In the genomic region with DNA sequence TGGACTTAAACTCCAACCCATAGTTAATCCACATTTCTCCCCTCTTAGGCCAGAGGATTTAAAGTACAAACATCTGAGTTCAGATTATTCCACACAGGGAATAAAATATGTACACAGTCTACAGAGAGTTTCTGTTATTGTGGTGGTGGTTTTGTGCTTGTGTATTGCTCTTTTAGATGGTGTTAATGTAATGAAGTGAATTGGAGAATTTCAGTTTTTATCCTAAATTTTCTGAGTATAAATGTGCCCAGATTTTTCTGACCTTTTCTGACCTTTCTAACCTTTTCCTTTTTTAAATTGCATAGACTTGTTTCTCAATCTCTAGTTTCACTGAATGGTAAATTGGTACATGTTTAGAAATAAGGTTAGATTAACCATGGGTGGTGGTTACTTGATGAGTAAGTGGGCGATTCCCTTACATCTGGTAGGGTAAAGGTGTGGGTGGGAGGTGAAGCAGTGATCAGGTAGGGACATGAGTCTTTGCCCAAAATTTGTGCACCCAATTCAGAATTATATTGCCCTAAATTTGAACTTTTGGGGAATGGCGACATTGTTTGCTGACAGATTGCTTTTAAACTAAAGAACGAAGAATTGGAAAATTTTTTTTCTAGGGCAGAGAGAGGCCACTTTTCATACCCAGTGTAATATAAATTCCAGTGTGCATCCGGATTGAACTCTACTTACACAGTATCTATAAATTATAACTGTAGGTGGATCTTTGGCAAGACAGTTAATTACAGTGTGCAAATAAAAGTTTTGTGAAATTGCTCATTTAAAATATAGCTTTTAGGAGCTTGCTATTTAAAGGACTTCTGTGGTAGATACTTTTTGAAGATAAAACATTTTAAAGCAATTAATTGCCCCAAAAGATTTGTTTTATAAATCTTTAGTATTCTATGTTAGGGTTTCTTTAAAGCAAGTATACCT, we compare ENCODE assay signal across 12 cellular contexts.
DNase-seq lines count a peak whose midpoint lies in the region; ATAC-seq and TF ChIP-seq lines count a peak whose summit lies in the region.
"Had no signal": no experiment of that assay in that cellular context is flagged by ENCODE, and none has a peak within 500 bp of the region (broad histone marks: within the 10 kb centered on the region; RNA-seq: fewer than 3 reads in every experiment).

No MANE protein-coding gene starts in this region.

- BruUV-seq in mammary epithelial cell (replicated peaks; lab: Mats Ljungman, UMichigan), result no TSS peak
- no TSS peak for BruUV-seq in MCF 10A (replicated peaks; lab: Mats Ljungman, UMichigan)
- no TSS peak for BruUV-seq in Panc1 (replicated peaks; lab: Mats Ljungman, UMichigan)

- H3K9ac ChIP-seq in mammary epithelial cell (ENCODE audit: insufficient read depth, low read length), result peak overlapping the region; percentile 45

- in situ Hi-C loops in mammary epithelial cell (cut with MboI; ENCODE audit: low sequenced_read_pairs in 2 of 2) (no loop called here), Panc1 (cut with HindIII; ENCODE audit: low pct_unique_long_range_greater_than_20kb, low sequenced_read_pairs) (no loop called here)

- no peak for TF ChIP-seq CTCF in mammary epithelial cell (conservative IDR thresholded peaks at IDR 0.05 in 1 of 2, IDR thresholded peaks at IDR 0.05 in 1 of 2; ENCODE audit: extremely low read depth in 1 of 2, insufficient read depth in 1 of 2, low read depth in 1 of 2, low read length in 2 of 2)
- no peak for TF ChIP-seq CTCF in MCF 10A (IDR thresholded peaks at IDR 0.05; ENCODE audit: unreplicated experiment)
- no peak for TF ChIP-seq CTCF in Panc1 (IDR thresholded peaks at IDR 0.05)
- TF ChIP-seq CTCF in fibroblast of pulmonary artery (IDR thresholded peaks at IDR 0.05; ENCODE audit: low read length, missing control alignments), result no peak

- WGBS in mammary epithelial cell (ENCODE audit: low coverage, missing lambda C conversion rate), result 74% methylated on average over 4 of the region's 4 CpGs

- H3K27ac Mint-ChIP-seq in MCF 10A (ENCODE audit: low read depth, unreplicated experiment), result no peak overlapping the region
- peak overlapping the region; percentile 80 for H3K27ac Mint-ChIP-seq in stimulated activated memory B cell treated with anti-CD40 and anti-IgM and Interleukin-4, amounts not matched to agents 10 μg/mL and 1 μg/mL and 100 μg/mL, for 72 hours

- peak overlapping the region; percentile 92 for H3K4me2 ChIP-seq in mammary epithelial cell (ENCODE audit: insufficient read depth, low read depth, low read length)

- H4K20me1 ChIP-seq in mammary epithelial cell (ENCODE audit: insufficient read depth, low read length), result no peaks in the 10 kb centered on the region

- no peaks in the 10 kb centered on the region for H3K27me3 ChIP-seq in mammary epithelial cell (ENCODE audit: insufficient read depth, low read length)
- no peaks in the 10 kb centered on the region for H3K27me3 ChIP-seq in Panc1 (ENCODE audit: control insufficient read depth, insufficient read depth, low read length)
- H3K27me3 ChIP-seq: pancreas, uterus had no signal

- no peaks in the 10 kb centered on the region for H3K27me3 Mint-ChIP-seq in MCF 10A (ENCODE audit: insufficient read depth, unreplicated experiment)
- no peaks in the 10 kb centered on the region for H3K27me3 Mint-ChIP-seq in stimulated activated memory B cell treated with anti-CD40 and anti-IgM and Interleukin-4, amounts not matched to agents 10 μg/mL and 1 μg/mL and 100 μg/mL, for 72 hours

- H3K36me3 ChIP-seq in mammary epithelial cell (ENCODE audit: insufficient read depth, low read length) (no peaks in the 10 kb centered on the region), Panc1 (ENCODE audit: control insufficient read depth, insufficient read depth, low read length) (no peaks in the 10 kb centered on the region)
- H3K36me3 ChIP-seq: pancreas, uterus had no signal

- intact Hi-C loops in mammary epithelial cell (cut with micrococcal nuclease) (no loop called here), MCF 10A (cut with micrococcal nuclease) (no loop called here), Panc1 (cut with micrococcal nuclease; ENCODE audit: unreplicated experiment) (no loop called here)

- peak overlapping the region; percentile 24 for H2AFZ ChIP-seq in mammary epithelial cell (ENCODE audit: low read depth, low read length)

- H3K9me3 Mint-ChIP-seq in MCF 10A (ENCODE audit: unreplicated experiment), result no peaks in the 10 kb centered on the region
- no peaks in the 10 kb centered on the region for H3K9me3 Mint-ChIP-seq in stimulated activated memory B cell treated with anti-CD40 and anti-IgM and Interleukin-4, amounts not matched to agents 10 μg/mL and 1 μg/mL and 100 μg/mL, for 72 hours

- CTCF ChIA-PET in mammary epithelial cell (lab: Charles Lee; ENCODE audit: low non-redundant PET), result no interaction called here
- CTCF ChIA-PET in MCF 10A (lab: Yijun Ruan, JAX), result no interaction called here
- CTCF ChIA-PET in Panc1 (lab: Charles Lee), result no interaction called here

- H3K4me3 ChIP-seq in mammary epithelial cell (replicated peaks in 1 of 3; ENCODE audit: insufficient read depth in 1 of 3, low read depth in 2 of 3, low read length in 3 of 3), result peak overlapping the region in 2 of 3 experiments; percentile 20 to 37
- no peak overlapping the region for H3K4me3 ChIP-seq in Panc1 (ENCODE audit: low read depth in 2 of 2, low read length in 2 of 2)
- H3K4me3 ChIP-seq in fibroblast of pulmonary artery (replicated peaks; ENCODE audit: low read depth, low read length), result peak overlapping the region; percentile 34
- H3K4me3 ChIP-seq: pancreas, uterus had no signal

- H3K36me3 Mint-ChIP-seq in MCF 10A (ENCODE audit: insufficient read depth, unreplicated experiment), result no peaks in the 10 kb centered on the region
- H3K36me3 Mint-ChIP-seq in stimulated activated memory B cell treated with anti-CD40 and anti-IgM and Interleukin-4, amounts not matched to agents 10 μg/mL and 1 μg/mL and 100 μg/mL, for 72 hours, result peaks cover 5% of the 10 kb centered on the region

- peaks cover 6% of the 10 kb centered on the region for H3K4me1 Mint-ChIP-seq in MCF 10A (ENCODE audit: insufficient read depth, unreplicated experiment)
- peaks cover 45% of the 10 kb centered on the region for H3K4me1 Mint-ChIP-seq in stimulated activated memory B cell treated with anti-CD40 and anti-IgM and Interleukin-4, amounts not matched to agents 10 μg/mL and 1 μg/mL and 100 μg/mL, for 72 hours

- peaks cover 47% of the 10 kb centered on the region for H3K79me2 ChIP-seq in mammary epithelial cell (ENCODE audit: insufficient read depth, low read length)

- ATAC-seq in Panc1 (no peak), HG03469 (IDR thresholded peaks at IDR 0.05; ENCODE audit: unreplicated experiment) (no peak)
- no peak for ATAC-seq in stimulated activated memory B cell treated with anti-CD40 and anti-IgM and Interleukin-4, amounts not matched to agents 10 μg/mL and 1 μg/mL and 100 μg/mL, for 72 hours

- H3K4me1 ChIP-seq in mammary epithelial cell (ENCODE audit: insufficient read depth, low read length), result peaks cover 43% of the 10 kb centered on the region
- H3K4me1 ChIP-seq in Panc1 (ENCODE audit: control insufficient read depth, insufficient read depth, low read length), result peaks cover 31% of the 10 kb centered on the region
- H3K4me1 ChIP-seq: uterus had no signal

- DNase-seq in mammary epithelial cell, result peak; percentile 47
- no peak for DNase-seq in MCF 10A (ENCODE audit: unreplicated experiment)
- no peak for DNase-seq in Panc1 (ENCODE audit: low read depth, low spot score)
- DNase-seq in fibroblast of pulmonary artery (ENCODE audit: low read depth), result no peak
- no peak for DNase-seq in germinal center (ENCODE audit: low spot score)
- no peak for DNase-seq in substantia nigra (lab: John Stamatoyannopoulos, UW)
- DNase-seq: DMS79, GOT3 had no signal

- no peaks in the 10 kb centered on the region for H3K9me3 ChIP-seq in mammary epithelial cell (replicated peaks; ENCODE audit: insufficient read depth, low read length)
- no peaks in the 10 kb centered on the region for H3K9me3 ChIP-seq in Panc1 (ENCODE audit: control insufficient read depth, insufficient read depth, low read depth, low read length)
- H3K9me3 ChIP-seq: pancreas, uterus had no signal

- dilution Hi-C loops in mammary epithelial cell (cut with HindIII; ENCODE audit: low sequenced_read_pairs), result no loop called here

- H3K4me3 Mint-ChIP-seq in MCF 10A (ENCODE audit: unreplicated experiment), result no peak overlapping the region
- H3K4me3 Mint-ChIP-seq in stimulated activated memory B cell treated with anti-CD40 and anti-IgM and Interleukin-4, amounts not matched to agents 10 μg/mL and 1 μg/mL and 100 μg/mL, for 72 hours, result peak overlapping the region; percentile 67

- H3K27ac ChIP-seq in mammary epithelial cell (ENCODE audit: insufficient read depth, low read depth, low read length), result peak overlapping the region; percentile 58
- H3K27ac ChIP-seq in Panc1 (ENCODE audit: low read length), result peak overlapping the region; percentile 82; the same call in 1 of the 2 replicates
- no peak overlapping the region for H3K27ac ChIP-seq in substantia nigra (ENCODE audit: low read depth, low read length, poor library complexity, severe bottlenecking)
- H3K27ac ChIP-seq: pancreas had no signal

- POLR2A ChIA-PET in MCF 10A (lab: Yijun Ruan, JAX) (no interaction called here), Panc1 (lab: Charles Lee) (no interaction called here)

Comparison
In these comparisons a context has a peak if more than half of its experiments do, and no peak if none do; other contexts are left out.
1. H3K4me3 ChIP-seq: peak in mammary epithelial cell (2 of 3) and fibroblast of pulmonary artery (single experiment); none in Panc1 (0 of 2).